8 cellular contexts compared by ENCODE assay signal in the genomic region with DNA sequence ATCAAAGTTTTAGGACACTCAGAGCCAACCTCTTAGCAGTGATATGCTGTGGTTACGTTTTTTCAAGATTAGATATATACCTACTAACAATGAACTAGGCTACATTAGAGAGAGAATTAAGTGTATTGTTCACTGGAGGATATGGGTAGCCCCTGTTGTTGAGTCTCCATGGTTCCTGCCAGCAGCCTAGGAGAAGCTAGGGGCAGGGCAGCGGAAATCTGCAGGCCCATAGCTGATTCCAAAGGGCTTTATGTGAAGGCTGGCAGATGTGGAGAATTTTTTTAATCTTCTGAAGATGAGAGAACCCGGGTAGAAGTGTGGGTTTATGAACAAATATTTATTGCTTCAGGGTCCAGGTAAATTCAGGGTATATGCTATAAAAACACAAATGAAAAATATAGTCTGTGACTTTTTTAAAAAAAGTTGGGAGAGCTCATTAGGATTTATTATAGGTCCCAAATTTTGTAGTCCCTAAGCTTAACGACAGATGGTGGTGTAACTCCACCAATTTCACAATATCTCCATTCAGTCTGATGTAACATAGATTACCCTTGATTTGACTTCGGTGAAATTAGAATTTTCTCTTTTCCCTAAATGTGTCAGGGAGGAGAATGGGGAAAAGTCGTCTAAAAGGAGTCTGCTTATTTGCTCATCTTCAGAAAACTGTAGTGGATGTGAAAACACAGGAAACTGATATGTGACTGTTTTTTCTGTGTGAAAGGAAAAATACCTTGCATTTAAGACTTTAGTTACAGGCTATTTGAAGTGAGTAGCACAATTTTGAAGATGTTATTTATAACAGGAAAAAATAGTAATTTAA.
A peak's percentile ranks its signal among the peaks of the same experiment; 100 is the strongest.
DNase-seq lines count a peak whose midpoint lies in the region; ATAC-seq and TF ChIP-seq lines count a peak whose summit lies in the region.

No MANE protein-coding gene starts in this region.

- TF ChIP-seq EP300 in SK-N-SH (IDR thresholded peaks at IDR 0.05; ENCODE audit: borderline replicate concordance in 1 of 2, low read depth in 1 of 2, low read length in 1 of 2): no peak

- peaks cover 34% of the 10 kb centered on the region for H3K4me1 Mint-ChIP-seq in activated naive CD4-positive, alpha-beta T cell treated with anti-CD3 and anti-CD28 coated beads, Interleukin-2, amount 10 ng/mL, durations not matched to agents 7 days and 5 days

- peak; percentile 3 for DNase-seq in ELF-1 (ENCODE audit: low read depth, low spot score)
- peak; percentile 80 for DNase-seq in LoVo (ENCODE audit: low spot score)
- peak; percentile 64 for DNase-seq in SK-N-SH
- peak; percentile 79 for DNase-seq in fibroblast of the conjunctiva (ENCODE audit: low read depth)
- peak; percentile 46 for DNase-seq in retinal pigment epithelial cell (ENCODE audit: low read depth)
- no peak for DNase-seq in activated CD4-positive, alpha-beta T cell treated with anti-CD3 and anti-CD28 coated beads, Interleukin-2, amount 50 U/mL, for 48 hours
- DNase-seq in activated naive CD4-positive, alpha-beta T cell treated with anti-CD3 and anti-CD28 coated beads, Interleukin-2, amount 10 ng/mL, durations not matched to agents 7 days and 5 days: no peak

- H3K4me2 ChIP-seq in SK-N-SH: no peak overlapping the region

- TF ChIP-seq RAD21 in SK-N-SH (IDR thresholded peaks at IDR 0.05; ENCODE audit: low read length): peak; percentile 76

- no peak overlapping the region for H2AFZ ChIP-seq in SK-N-SH (ENCODE audit: low read depth)

- H3K4me1 ChIP-seq in SK-N-SH (ENCODE audit: control insufficient read depth in 1 of 2, insufficient read depth in 2 of 2, low read depth in 1 of 2, low read length in 1 of 2): peaks cover 0 to 3% of the 10 kb centered on the region in 2 experiments; a peak in 1 of 4 replicates

- no peak for ATAC-seq in HG03025 (IDR thresholded peaks at IDR 0.05; ENCODE audit: low FRiP score, unreplicated experiment)

- 3% methylated on average over 6 of the region's 6 CpGs for WGBS in SK-N-SH (ENCODE audit: low lambda C conversion rate)

- peaks cover 3% of the 10 kb centered on the region for H3F3A ChIP-seq in SK-N-SH (replicated peaks; ENCODE audit: insufficient read depth)

- H3K27me3 ChIP-seq in SK-N-SH (ENCODE audit: insufficient read depth): peaks cover 87% of the 10 kb centered on the region

- no peaks in the 10 kb centered on the region for H3K36me3 ChIP-seq in SK-N-SH (replicated peaks in 1 of 2; ENCODE audit: control insufficient read depth in 1 of 2, insufficient read depth in 2 of 2, low read length in 1 of 2)

- H3K4me3 Mint-ChIP-seq in activated naive CD4-positive, alpha-beta T cell treated with anti-CD3 and anti-CD28 coated beads, Interleukin-2, amount 10 ng/mL, durations not matched to agents 7 days and 5 days: no peak overlapping the region

- no peaks in the 10 kb centered on the region for H3K9me3 Mint-ChIP-seq in activated naive CD4-positive, alpha-beta T cell treated with anti-CD3 and anti-CD28 coated beads, Interleukin-2, amount 10 ng/mL, durations not matched to agents 7 days and 5 days

- H3K27me3 Mint-ChIP-seq in activated naive CD4-positive, alpha-beta T cell treated with anti-CD3 and anti-CD28 coated beads, Interleukin-2, amount 10 ng/mL, durations not matched to agents 7 days and 5 days: peaks cover 75% of the 10 kb centered on the region

- no peaks in the 10 kb centered on the region for H4K20me1 ChIP-seq in SK-N-SH (ENCODE audit: insufficient read depth)

- H3K27ac Mint-ChIP-seq in activated naive CD4-positive, alpha-beta T cell treated with anti-CD3 and anti-CD28 coated beads, Interleukin-2, amount 10 ng/mL, durations not matched to agents 7 days and 5 days: no peak overlapping the region

- no peak overlapping the region for H3K27ac ChIP-seq in SK-N-SH (ENCODE audit: low read depth in 2 of 2, low read length in 1 of 2)

- H3K9ac ChIP-seq in SK-N-SH: no peak overlapping the region

- CTCF ChIA-PET in SK-N-SH (lab: Yijun Ruan, JAX): interaction anchor here (0.6 to 2.4 kb wide), 6 partner anchors 13 to 1835 kb away, joined by 3 to 7 read pairs (median 3); no protein-coding TSS in a partner anchor
- CTCF ChIA-PET in activated naive CD4-positive, alpha-beta T cell treated with anti-CD3 and anti-CD28 coated beads, Interleukin-2, amount 10 ng/mL, durations not matched to agents 7 days and 5 days (lab: Charles Lee): interaction anchor here (0.6 to 1.4 kb wide), 10 partner anchors 8 to 1827 kb away, joined by 3 to 4 read pairs (median 3); no protein-coding TSS in a partner anchor

- H3K9me2 ChIP-seq in SK-N-SH: no peaks in the 10 kb centered on the region

- POLR2A ChIA-PET in SK-N-SH (lab: Yijun Ruan, JAX): no interaction called here

- H3K79me2 ChIP-seq in SK-N-SH (ENCODE audit: insufficient read depth): no peaks in the 10 kb centered on the region

- no peaks in the 10 kb centered on the region for H3K9me3 ChIP-seq in SK-N-SH

- no peak overlapping the region; a peak in 1 of 4 replicates for H3K4me3 ChIP-seq in SK-N-SH (ENCODE audit: low read depth in 2 of 2, low read length in 1 of 2)
- peak overlapping the region; percentile 68 for H3K4me3 ChIP-seq in retinal pigment epithelial cell (ENCODE audit: low read length)

- peak; percentile 76 for TF ChIP-seq CTCF in SK-N-SH (IDR thresholded peaks at IDR 0.05)
- peak; percentile 61 for TF ChIP-seq CTCF in retinal pigment epithelial cell (conservative IDR thresholded peaks at IDR 0.05; ENCODE audit: low read depth, low read length)

- H3K36me3 Mint-ChIP-seq in activated naive CD4-positive, alpha-beta T cell treated with anti-CD3 and anti-CD28 coated beads, Interleukin-2, amount 10 ng/mL, durations not matched to agents 7 days and 5 days: peaks cover 4% of the 10 kb centered on the region

TF ChIP-seq in SK-N-SH, 30 proteins besides CTCF, POLR2A, EP300 and RAD21:
- TF ChIP-seq SMC3 (IDR thresholded peaks at IDR 0.05; ENCODE audit: low read depth, low read length): peak; percentile 21; the same call in 1 of the 2 replicates
- no peak for TF ChIP-seq TCF12 (IDR thresholded peaks at IDR 0.05)
TF ChIP-seq in SK-N-SH: peak in this region for 1.

Comparison
In these comparisons a context has a peak if more than half of its experiments do, and no peak if none do; other contexts are left out.
1. DNase-seq: peak in ELF-1 (single experiment), LoVo (single experiment), SK-N-SH (single experiment), fibroblast of the conjunctiva (single experiment) and retinal pigment epithelial cell (single experiment); none in activated CD4-positive, alpha-beta T cell treated with anti-CD3 and anti-CD28 coated beads, Interleukin-2, amount 50 U/mL, for 48 hours (0 of 2) and activated naive CD4-positive, alpha-beta T cell treated with anti-CD3 and anti-CD28 coated beads, Interleukin-2, amount 10 ng/mL, durations not matched to agents 7 days and 5 days (single experiment).